ENCODE assay signal across 32 cellular contexts in genomic region chr6:57974653-57975052, GRCh38.
"Had no signal": no experiment of that assay in that cellular context is flagged by ENCODE, and none has a peak within 500 bp of the region (broad histone marks: within the 10 kb centered on the region; RNA-seq: fewer than 3 reads in every experiment).

No MANE protein-coding gene starts in this region.

- H3K4me3 ChIP-seq: adrenal gland, ascending aorta, body of pancreas, breast epithelium, cardiac muscle cell had no signal

- H3K9me3 ChIP-seq: adrenal gland, ascending aorta, body of pancreas, breast epithelium had no signal

- H3K27me3 ChIP-seq: adrenal gland, ascending aorta, body of pancreas, brain microvascular endothelial cell, breast epithelium, cardiac muscle cell had no signal

- H3K27ac ChIP-seq: adrenal gland, ascending aorta, body of pancreas, brain microvascular endothelial cell, breast epithelium, cardiac muscle cell had no signal

- ATAC-seq: activated naive CD4-positive, alpha-beta T cell treated with anti-CD3 and anti-CD28 coated beads, Interleukin-2, amount 50 U/mL, for 72 hours; activated naive CD8-positive, alpha-beta T cell treated with anti-CD3 and anti-CD28 coated beads, Interleukin-2, amount 50 U/mL, for 24 hours; activated T-cell treated with anti-CD3 and anti-CD28 coated beads, Interleukin-2, amount 50 U/mL, for 4 hours; activated T-cell treated with anti-CD3 and anti-CD28 coated beads, Interleukin-2, amount 50 U/mL, for 72 hours; activated T-helper 17 cell treated with anti-CD3 and anti-CD28 coated beads, Interleukin-2, amount 50 U/mL, for 72 hours; body of pancreas had no signal

- H3K4me1 ChIP-seq: adrenal gland, ascending aorta, body of pancreas, breast epithelium had no signal

- H3K36me3 ChIP-seq: adrenal gland, ascending aorta, brain microvascular endothelial cell, breast epithelium, cardiac muscle cell had no signal

- DNase-seq: activated effector memory CD4-positive, alpha-beta T cell treated with anti-CD3 and anti-CD28 coated beads, Interleukin-2, amount 50 U/mL, for 16 hours; activated effector memory CD4-positive, alpha-beta T cell treated with Interleukin-2 at 50 U/mL for 16 hours; activated gamma-delta T cell; activated gamma-delta T cell treated with Interleukin-2 at 50 U/mL for 16 hours; activated naive CD4-positive, alpha-beta T cell; activated naive CD4-positive, alpha-beta T cell treated with anti-CD3 and anti-CD28 coated beads for 36 hours; activated naive CD4-positive, alpha-beta T cell treated with anti-CD3 and anti-CD28 coated beads, Interleukin-2, amount 10 ng/mL, durations not matched to agents 7 days and 5 days; activated naive CD4-positive, alpha-beta T cell treated with anti-CD3 and anti-CD28 coated beads, Interleukin-2, amount 50 U/mL, for 16 hours; activated naive CD4-positive, alpha-beta T cell treated with Interleukin-2 at 50 U/mL for 16 hours; activated naive CD8-positive, alpha-beta T cell treated with anti-CD3 and anti-CD28 coated beads for 36 hours; activated naive CD8-positive, alpha-beta T cell treated with anti-CD3 and anti-CD28 coated beads, Interleukin-2, amount 10 ng/mL, durations not matched to agents 7 days and 5 days; activated naive CD8-positive, alpha-beta T cell treated with anti-CD3 and anti-CD28 coated beads, Interleukin-2, amount 50 U/mL, for 24 hours; activated T-cell treated with anti-CD3 and anti-CD28 coated beads, Interleukin-2, amount 50 U/mL, for 4 hours; activated T-cell treated with anti-CD3 and anti-CD28 coated beads, Interleukin-2, amount 50 U/mL, for 48 hours; activated T-cell treated with anti-CD3 and anti-CD28 coated beads, Interleukin-2, amount 50 U/mL, for 72 hours; adrenal gland; amniotic stem cell; amygdala; anterior cingulate cortex; aorta; body of pancreas; brain microvascular endothelial cell; caudate nucleus; central memory CD4-positive, alpha-beta T cell; cerebellar nuclear complex had no signal

- FAIRE-seq: astrocyte, bronchial epithelial cell had no signal
